In genomic region chr5:74935752-74936091, GRCh38 we compare ENCODE assay signal across 17 cellular contexts.
DNase-seq lines count a peak whose midpoint lies in the region; TF ChIP-seq lines count a peak whose summit lies in the region.
"Had no signal": no experiment of that assay in that cellular context is flagged by ENCODE, and none has a peak within 500 bp of the region (broad histone marks: within the 10 kb centered on the region; RNA-seq: fewer than 3 reads in every experiment).

No MANE protein-coding gene starts in this region.

- H3K4me2 ChIP-seq in smooth muscle cell = no peak overlapping the region
- H3K4me2 ChIP-seq: KMS-11 had no signal

- intact Hi-C loops in activated naive CD4-positive, alpha-beta T cell treated with anti-CD3 and anti-CD28 coated beads for 36 hours (cut with micrococcal nuclease) = loop anchor here (1.0 to 10.0 kb wide), 11 partner anchors 10 to 732 kb away; partner anchors contain the start of genes ANKRD31 and HMGCR
- intact Hi-C loops in prostate gland (cut with DNase I) = no loop called here

- H3K4me3 ChIP-seq in SK-N-MC = 0 out of 2 replicates have a peak overlapping the region, but pooled peaks have one; percentile 8
- no peak overlapping the region for H3K4me3 ChIP-seq in smooth muscle cell
- H3K4me3 ChIP-seq in prostate gland = no peak overlapping the region
- H3K4me3 ChIP-seq: cardiac muscle cell, heart left ventricle, SJSA1 had no signal

- TF ChIP-seq CTCF in smooth muscle cell (IDR thresholded peaks at IDR 0.05; ENCODE audit: borderline replicate concordance, insufficient read depth, poor library complexity, severe bottlenecking) = no peak
- TF ChIP-seq CTCF in prostate gland (IDR thresholded peaks at IDR 0.05) = no peak

- peaks cover 10% of the 10 kb centered on the region for H3K4me1 ChIP-seq in smooth muscle cell (ENCODE audit: low read depth)
- H3K4me1 ChIP-seq in prostate gland (replicated peaks) = no peaks in the 10 kb centered on the region

- H3K36me3 ChIP-seq in SK-N-MC (ENCODE audit: insufficient read depth, low read length) = no peaks in the 10 kb centered on the region
- no peaks in the 10 kb centered on the region for H3K36me3 ChIP-seq in smooth muscle cell (ENCODE audit: low read depth)
- H3K36me3 ChIP-seq in prostate gland = no peaks in the 10 kb centered on the region
- H3K36me3 ChIP-seq: cardiac muscle cell, heart left ventricle, SJSA1 had no signal

- H3K27ac ChIP-seq in SK-N-MC (peak overlapping the region; percentile 57; the same call in 1 of the 2 replicates), smooth muscle cell (ENCODE audit: low read depth) (no peak overlapping the region), prostate gland (no peak overlapping the region)
- H3K27ac ChIP-seq: cardiac muscle cell, epithelial cell of prostate, KMS-11, SJSA1 had no signal

- H3K9me3 Mint-ChIP-seq in activated naive CD4-positive, alpha-beta T cell treated with anti-CD3 and anti-CD28 coated beads for 36 hours = no peaks in the 10 kb centered on the region
- H3K9me3 Mint-ChIP-seq: H9 had no signal

- 70% methylated on average over 4 of the region's 4 CpGs for WGBS in smooth muscle cell (ENCODE audit: low lambda C conversion rate)
- 55% methylated on average over 4 of the region's 4 CpGs for WGBS in prostate gland

- peak overlapping the region; percentile 80 for H3K27ac Mint-ChIP-seq in activated naive CD4-positive, alpha-beta T cell treated with anti-CD3 and anti-CD28 coated beads for 36 hours
- H3K27ac Mint-ChIP-seq: H9 had no signal

- H3K27me3 ChIP-seq in smooth muscle cell (ENCODE audit: low read depth) (no peaks in the 10 kb centered on the region), prostate gland (replicated peaks; ENCODE audit: insufficient read depth) (no peaks in the 10 kb centered on the region)
- H3K27me3 ChIP-seq: cardiac muscle cell, SJSA1 had no signal

- no peaks in the 10 kb centered on the region for H4K20me1 ChIP-seq in smooth muscle cell (ENCODE audit: low read depth)

- H3K4me3 Mint-ChIP-seq in activated naive CD4-positive, alpha-beta T cell treated with anti-CD3 and anti-CD28 coated beads for 36 hours = peak overlapping the region; percentile 61
- H3K4me3 Mint-ChIP-seq: H9 had no signal

- CTCF ChIA-PET in activated naive CD4-positive, alpha-beta T cell treated with anti-CD3 and anti-CD28 coated beads for 36 hours (lab: Charles Lee) = interaction anchor here (0.7 to 1.9 kb wide), 12 partner anchors 8 to 755 kb away, joined by 3 to 14 read pairs (median 4); partner anchors contain the start of gene ANKRD31

- H2AFZ ChIP-seq in smooth muscle cell (ENCODE audit: low read depth) = peak overlapping the region; percentile 41

- H3K9ac ChIP-seq in SK-N-MC (ENCODE audit: insufficient read length) (no peak overlapping the region), smooth muscle cell (ENCODE audit: low read depth) (no peak overlapping the region)
- H3K9ac ChIP-seq: KMS-11 had no signal

- H3K79me2 ChIP-seq in smooth muscle cell (ENCODE audit: low read depth) = no peaks in the 10 kb centered on the region

- TF ChIP-seq POLR2A in prostate gland (IDR thresholded peaks at IDR 0.05) = no peak

- peaks cover 31% of the 10 kb centered on the region for H3K4me1 Mint-ChIP-seq in activated naive CD4-positive, alpha-beta T cell treated with anti-CD3 and anti-CD28 coated beads for 36 hours (ENCODE audit: low read depth)

- H3K27me3 Mint-ChIP-seq in activated naive CD4-positive, alpha-beta T cell treated with anti-CD3 and anti-CD28 coated beads for 36 hours (ENCODE audit: low read depth) = no peaks in the 10 kb centered on the region

- no peaks in the 10 kb centered on the region for H3F3A ChIP-seq in smooth muscle cell (ENCODE audit: low read depth)

- no peaks in the 10 kb centered on the region for H3K36me3 Mint-ChIP-seq in activated naive CD4-positive, alpha-beta T cell treated with anti-CD3 and anti-CD28 coated beads for 36 hours (ENCODE audit: low read depth)

- H3K9me3 ChIP-seq in SK-N-MC (ENCODE audit: low read depth, low read length) = no peaks in the 10 kb centered on the region
- H3K9me3 ChIP-seq in smooth muscle cell (replicated peaks; ENCODE audit: low read depth) = no peaks in the 10 kb centered on the region
- H3K9me3 ChIP-seq in prostate gland = no peaks in the 10 kb centered on the region
- H3K9me3 ChIP-seq: heart left ventricle, SJSA1 had no signal

- no peak for DNase-seq in activated naive CD4-positive, alpha-beta T cell treated with anti-CD3 and anti-CD28 coated beads for 36 hours
- no peak for DNase-seq in activated naive CD4-positive, alpha-beta T cell treated with Interleukin-2 at 50 U/mL for 16 hours
- DNase-seq in SK-N-MC (ENCODE audit: low read depth, low spot score) (no peak), dermis blood vessel endothelial cell (peak; percentile 13), smooth muscle cell (lab: John Stamatoyannopoulos, UW; ENCODE audit: unreplicated experiment) (no peak), prostate gland (ENCODE audit: low spot score) (no peak), DMS53 (lab: John Stamatoyannopoulos, UW) (no peak), iPS-NIHi7 (ENCODE audit: extremely low spot score) (no peak)
- DNase-seq: activated CD4-positive, CD25-positive, alpha-beta regulatory T cell; H9; heart left ventricle; NCI-H1436 treated with DMSO at 0.1 percent for 48 hours; NCI-H345 had no signal
